Comparison of ENCODE assay signal across 8 cellular contexts in genomic region chr2:263774-264492, GRCh38. TPM values are rescaled to one million over a fixed set of nuclear protein-coding genes. Genes with fewer than 3 reads are reported as not detected.
DNase-seq lines count a peak whose midpoint lies in the region; TF ChIP-seq lines count a peak whose summit lies in the region.

TSS of gene SH3YL1 (minus strand) at chr2:264032. CDS start at chr2:263984, 48 bp downstream.

- H3K27ac Mint-ChIP-seq in HFFc6 (peak within 1 kb of the TSS; percentile 93), neural progenitor cell (peak within 1 kb of the TSS; percentile 85)

- DNase-seq in ELF-1 (ENCODE audit: low read depth, low spot score) (peak; percentile 55), HFFc6 (no peak), NCI-H526 (lab: John Stamatoyannopoulos, UW) (peak; percentile 42 to 72), fibroblast of the aortic adventitia (ENCODE audit: low read depth) (peak; percentile 11), neural progenitor cell (ENCODE audit: low spot score) (peak; percentile 39), transverse colon (peak; percentile 88), NCI-H1694 treated with DMSO at 0.1 percent for 48 hours (lab: John Stamatoyannopoulos, UW) (no peak)
- peak; percentile 44 to 45 for DNase-seq in activated T-helper 1 cell treated with anti-CD3 and anti-CD28 coated beads, Interleukin-2, amount 50 U/mL, for 16 hours (ENCODE audit: low read depth in 1 of 2, low spot score in 1 of 2)

- H3K4me3 ChIP-seq in fibroblast of the aortic adventitia (ENCODE audit: low read depth, low read length) (peak within 1 kb of the TSS; percentile 98), neural progenitor cell (peak within 1 kb of the TSS; percentile 69), transverse colon (peak within 1 kb of the TSS; percentile 60 to 78 (median 68))

- no peaks in the 10 kb centered on the region for H3F3A ChIP-seq in neural progenitor cell (ENCODE audit: low read depth)

- peak within 1 kb of the TSS; percentile 94 for H3K4me2 ChIP-seq in neural progenitor cell

- peaks cover 2% of the 10 kb centered on the region for H3K9me3 Mint-ChIP-seq in HFFc6
- peaks cover 30% of the 10 kb centered on the region for H3K9me3 Mint-ChIP-seq in neural progenitor cell

- peaks cover 8% of the 10 kb centered on the region for H3K4me1 ChIP-seq in neural progenitor cell
- peaks cover 17 to 39% (median 23%) of the 10 kb centered on the region in 4 donors for H3K4me1 ChIP-seq in transverse colon

- H3K4me1 Mint-ChIP-seq in HFFc6 (ENCODE audit: low read depth), result peaks cover 27% of the 10 kb centered on the region
- H3K4me1 Mint-ChIP-seq in neural progenitor cell, result peaks cover 10% of the 10 kb centered on the region

- H3K4me3 Mint-ChIP-seq in HFFc6 (peak within 1 kb of the TSS; percentile 97), neural progenitor cell (peak within 1 kb of the TSS; percentile 95)

- no peak for TF ChIP-seq EP300 in transverse colon (IDR thresholded peaks at IDR 0.05; ENCODE audit: low read depth)

- peak; percentile 83 for TF ChIP-seq POLR2A in transverse colon (IDR thresholded peaks at IDR 0.05)

- 6% methylated on average over 33 of the region's 77 CpGs; no CpG with 5 or more reads in 1 of the 2 donors for WGBS in transverse colon (ENCODE audit: low coverage in 1 of 2), 2 donors

- peaks cover 42% of the 10 kb centered on the region for H3K79me2 ChIP-seq in neural progenitor cell (ENCODE audit: low read depth)

- peaks cover 34% of the 10 kb centered on the region for H3K36me3 Mint-ChIP-seq in HFFc6 (ENCODE audit: low read depth)
- peaks cover 36% of the 10 kb centered on the region for H3K36me3 Mint-ChIP-seq in neural progenitor cell

- peak within 1 kb of the TSS; percentile 92 for H2AFZ ChIP-seq in neural progenitor cell (replicated peaks)

- H4K20me1 ChIP-seq in neural progenitor cell (ENCODE audit: low read depth), result peaks cover 35% of the 10 kb centered on the region

- H3K9me3 ChIP-seq in neural progenitor cell (ENCODE audit: low read depth) (no peaks in the 10 kb centered on the region), transverse colon (no peaks in the 10 kb centered on the region)

- no peaks in the 10 kb centered on the region for H3K36me3 ChIP-seq in neural progenitor cell
- H3K36me3 ChIP-seq in transverse colon, result no peaks in the 10 kb centered on the region

- no peak within 1 kb of the TSS for H3K27ac ChIP-seq in neural progenitor cell
- peak within 1 kb of the TSS; percentile 83 to 92 (median 90) for H3K27ac ChIP-seq in transverse colon

- in situ Hi-C loops in transverse colon (cut with MboI; ENCODE audit: low pct_ligation_motif_present in 1 of 4, low pct_unique_long_range_greater_than_20kb in 1 of 4, low sequenced_read_pairs in 3 of 4), result no loop called here

- TF ChIP-seq CTCF in HFFc6 (IDR thresholded peaks at IDR 0.05) (no peak), fibroblast of the aortic adventitia (IDR thresholded peaks at IDR 0.05; ENCODE audit: insufficient read depth, low read length) (no peak), neural progenitor cell (IDR thresholded peaks at IDR 0.05) (no peak), transverse colon (IDR thresholded peaks at IDR 0.05) (no peak)

- H3K27me3 Mint-ChIP-seq in HFFc6 (ENCODE audit: insufficient read depth), result no peaks in the 10 kb centered on the region
- H3K27me3 Mint-ChIP-seq in neural progenitor cell (ENCODE audit: insufficient read depth, low read depth), result peaks cover 3% of the 10 kb centered on the region

- intact Hi-C loops in transverse colon (cut with DNase I; ENCODE audit: low total_unique reads), result no loop called here

- peaks cover 28% of the 10 kb centered on the region for H3K27me3 ChIP-seq in neural progenitor cell
- no peaks in the 10 kb centered on the region for H3K27me3 ChIP-seq in transverse colon

- H3K9ac ChIP-seq in neural progenitor cell, result peak within 1 kb of the TSS; percentile 73

RNA-seq across cellular contexts. Expression of gene SH3YL1, which starts in this region (rescaled TPM):
- total RNA-seq in HFFc6 (2021; fragmentation: NEBNext Ultra II Directional; extraction: Animal tissue kit (Norgen Biotek cat#: 25700)), result 10 to 100 TPM in 4 of 6 experiments, 1 to 10 TPM in 2; 9.9 to 14.2 (median 12.7) TPM
- total RNA-seq in fibroblast of the aortic adventitia (ENCODE audit: low replicate concordance), result 51.2 and 123 TPM in 2 replicates
- 24.3 and 47.9 TPM in 2 replicates for total RNA-seq in neural progenitor cell (ENCODE audit: low replicate concordance)
- total RNA-seq in transverse colon, result 100 to 1,000 TPM in 2 of 4 donors, 10 to 100 TPM in 2; 70.7 to 344 (median 98.0) TPM

Comparison
In these comparisons a context has a peak if more than half of its experiments do, and no peak if none do; other contexts are left out.
1. DNase-seq: peak in ELF-1 (single experiment), NCI-H526 (2 of 2), activated T-helper 1 cell treated with anti-CD3 and anti-CD28 coated beads, Interleukin-2, amount 50 U/mL, for 16 hours (2 of 2), fibroblast of the aortic adventitia (single experiment), neural progenitor cell (single experiment) and transverse colon (single experiment); none in HFFc6 (single experiment) and NCI-H1694 treated with DMSO at 0.1 percent for 48 hours (single experiment).
2. Peak in every context shown above with its lines, with median percentiles within 50 percentile points of each other: H3K4me3 ChIP-seq.